Comparison of ENCODE assay signal across 8 cellular contexts in genomic region chr2:221573430-221574230, GRCh38. TPM values are rescaled to one million over a fixed set of nuclear protein-coding genes. Genes with fewer than 3 reads are reported as not detected.
A peak's percentile ranks its signal among the peaks of the same experiment; 100 is the strongest.
DNase-seq lines count a peak whose midpoint lies in the region; ATAC-seq and TF ChIP-seq lines count a peak whose summit lies in the region.

No MANE protein-coding gene starts in this region.

- no peak overlapping the region for H2BK120ac ChIP-seq in H9 (ENCODE audit: low read depth, low read length, poor library complexity, severe bottlenecking)

- H3K4me1 Mint-ChIP-seq in H9, result peaks cover 44 to 47% of the 10 kb centered on the region in 2 experiments
- H3K4me1 Mint-ChIP-seq in activated naive CD4-positive, alpha-beta T cell treated with anti-CD3 and anti-CD28 coated beads, Interleukin-2, amount 50 U/mL, for 24 hours, result peaks cover 38% of the 10 kb centered on the region
- peaks cover 22% of the 10 kb centered on the region for H3K4me1 Mint-ChIP-seq in glutamatergic neuron (ENCODE audit: low read depth, unreplicated experiment)

- H3K27ac ChIP-seq in H9 (ENCODE audit: insufficient read length, low read depth, low read length) (no peak overlapping the region), osteoblast (ENCODE audit: low read depth, low read length) (peak overlapping the region; percentile 17), thoracic aorta (peak overlapping the region; percentile 74 to 89)

- no peak overlapping the region for H2BK20ac ChIP-seq in H9 (ENCODE audit: low read depth, low read length, poor library complexity, severe bottlenecking)

- H3K27me3 ChIP-seq in H9 (ENCODE audit: insufficient read depth, low read length), result peaks cover 8% of the 10 kb centered on the region; the same call in 1 of the 2 replicates
- no peaks in the 10 kb centered on the region for H3K27me3 ChIP-seq in Loucy (ENCODE audit: insufficient read depth, low read length, poor library complexity, severe bottlenecking)
- H3K27me3 ChIP-seq in osteoblast (ENCODE audit: insufficient read depth, low read length), result peaks cover 15% of the 10 kb centered on the region
- no peaks in the 10 kb centered on the region for H3K27me3 ChIP-seq in thoracic aorta (replicated peaks; ENCODE audit: insufficient read depth)

- H3K36me3 Mint-ChIP-seq in H9 (ENCODE audit: insufficient read depth in 1 of 3, low read depth in 3 of 3) (peaks cover 0 to 11% (median 4%) of the 10 kb centered on the region in 3 experiments; a peak in 3 of 7 replicates), glutamatergic neuron (ENCODE audit: unreplicated experiment) (peaks cover 5% of the 10 kb centered on the region)
- H3K36me3 Mint-ChIP-seq in activated naive CD4-positive, alpha-beta T cell treated with anti-CD3 and anti-CD28 coated beads, Interleukin-2, amount 50 U/mL, for 24 hours, result no peaks in the 10 kb centered on the region

- no peak overlapping the region for H4K91ac ChIP-seq in H9 (ENCODE audit: insufficient read length, low read depth, low read length)

- peak; percentile 97 for TF ChIP-seq CTCF in H9 (conservative IDR thresholded peaks at IDR 0.05)
- TF ChIP-seq CTCF in Loucy (conservative IDR thresholded peaks at IDR 0.05; ENCODE audit: low read length), result peak; percentile 77
- TF ChIP-seq CTCF in glutamatergic neuron (IDR thresholded peaks at IDR 0.05; ENCODE audit: partially characterized antibody, unreplicated experiment), result peak; percentile 99
- peak; percentile 77 for TF ChIP-seq CTCF in osteoblast (IDR thresholded peaks at IDR 0.05; ENCODE audit: extremely low read depth, low read depth, low read length)
- TF ChIP-seq CTCF in thoracic aorta (IDR thresholded peaks at IDR 0.05), result peak; percentile 100

- no peak overlapping the region for H3K56ac ChIP-seq in H9 (ENCODE audit: insufficient read length, low read depth, low read length)

- H3K27ac Mint-ChIP-seq in H9, result peak overlapping the region in 1 of 3 experiments; percentile 36; a peak in 2 of 7 replicates
- no peak overlapping the region for H3K27ac Mint-ChIP-seq in activated naive CD4-positive, alpha-beta T cell treated with anti-CD3 and anti-CD28 coated beads, Interleukin-2, amount 50 U/mL, for 24 hours
- peak overlapping the region; percentile 67 for H3K27ac Mint-ChIP-seq in glutamatergic neuron (ENCODE audit: unreplicated experiment)

- no peak overlapping the region for H3T11ph ChIP-seq in H9 (ENCODE audit: low read length)

- H3K4me1 ChIP-seq in H9 (ENCODE audit: insufficient read depth, low read length) (peaks cover 7% of the 10 kb centered on the region; the same call in 1 of the 2 replicates), Loucy (ENCODE audit: insufficient read depth, low read length, poor library complexity, severe bottlenecking) (peaks cover 5% of the 10 kb centered on the region), osteoblast (ENCODE audit: insufficient read depth, low read length) (peaks cover 10% of the 10 kb centered on the region), thoracic aorta (ENCODE audit: control insufficient read depth in 1 of 2, low read depth in 2 of 2) (peaks cover 2 to 16% of the 10 kb centered on the region in 2 donors)

- H3K4me3 Mint-ChIP-seq in H9, result peak overlapping the region; percentile 82 to 91
- H3K4me3 Mint-ChIP-seq in activated naive CD4-positive, alpha-beta T cell treated with anti-CD3 and anti-CD28 coated beads, Interleukin-2, amount 50 U/mL, for 24 hours, result peak overlapping the region; percentile 87
- peak overlapping the region; percentile 85 for H3K4me3 Mint-ChIP-seq in glutamatergic neuron (ENCODE audit: unreplicated experiment)

- H2BK5ac ChIP-seq in H9 (ENCODE audit: insufficient read length, low read length), result no peak overlapping the region

- peak overlapping the region; percentile 32 for H3K18ac ChIP-seq in H9 (ENCODE audit: insufficient read length, low read depth, low read length)

- H3K9ac ChIP-seq in H9 (ENCODE audit: extremely low read depth, insufficient read length, low read length) (no peak overlapping the region), Loucy (ENCODE audit: low read depth, low read length, poor library complexity, severe bottlenecking) (peak overlapping the region; percentile 92)

- H3K79me1 ChIP-seq in H9 (ENCODE audit: insufficient read depth, low read depth, low read length, poor library complexity, severe bottlenecking), result no peaks in the 10 kb centered on the region

- H2AK5ac ChIP-seq in H9 (ENCODE audit: insufficient read length, low read length), result no peak overlapping the region

- H3K27me3 Mint-ChIP-seq in H9 (ENCODE audit: low read depth) (peaks cover 56% of the 10 kb centered on the region), glutamatergic neuron (ENCODE audit: unreplicated experiment) (peaks cover 10% of the 10 kb centered on the region)
- peaks cover 38% of the 10 kb centered on the region for H3K27me3 Mint-ChIP-seq in activated naive CD4-positive, alpha-beta T cell treated with anti-CD3 and anti-CD28 coated beads, Interleukin-2, amount 50 U/mL, for 24 hours

- peak overlapping the region; percentile 39 for H3K4me2 ChIP-seq in H9 (ENCODE audit: insufficient read depth, insufficient read length, low read length)
- H3K4me2 ChIP-seq in Loucy (ENCODE audit: low read depth, low read length, poor library complexity, severe bottlenecking), result peak overlapping the region; percentile 99
- peak overlapping the region; percentile 99 for H3K4me2 ChIP-seq in osteoblast (ENCODE audit: insufficient read depth, low read length)

- peak; percentile 75 for DNase-seq in G401 (ENCODE audit: low spot score)
- peak; percentile 91 for DNase-seq in H9
- DNase-seq in SK-N-DZ (ENCODE audit: low spot score), result peak; percentile 60
- peak; percentile 97 for DNase-seq in glutamatergic neuron
- peak; percentile 98 for DNase-seq in osteoblast (ENCODE audit: insufficient read length, low spot score, missing footprints)
- no peak for DNase-seq in thoracic aorta (ENCODE audit: low spot score)

- H4K8ac ChIP-seq in H9 (replicated peaks; ENCODE audit: insufficient read length, low read depth, low read length), result no peak overlapping the region

- in situ Hi-C loops in G401 (cut with HindIII; ENCODE audit: low sequenced_read_pairs), result no loop called here

- no peak overlapping the region for H4K5ac ChIP-seq in H9 (ENCODE audit: insufficient read length, low read depth, low read length)

- no peak overlapping the region for H2BK12ac ChIP-seq in H9 (ENCODE audit: insufficient read length, low read depth, low read length)

- peaks cover 0 to 3% of the 10 kb centered on the region in 2 experiments; a peak in 2 of 5 replicates for H3K9me3 Mint-ChIP-seq in H9
- no peaks in the 10 kb centered on the region for H3K9me3 Mint-ChIP-seq in activated naive CD4-positive, alpha-beta T cell treated with anti-CD3 and anti-CD28 coated beads, Interleukin-2, amount 50 U/mL, for 24 hours
- peaks cover 8% of the 10 kb centered on the region for H3K9me3 Mint-ChIP-seq in glutamatergic neuron (ENCODE audit: unreplicated experiment)

- H4K20me1 ChIP-seq in H9 (ENCODE audit: control insufficient read depth, insufficient read depth, insufficient read length) (peaks cover 3% of the 10 kb centered on the region), Loucy (ENCODE audit: insufficient read depth, low read length, poor library complexity, severe bottlenecking) (no peaks in the 10 kb centered on the region), osteoblast (ENCODE audit: insufficient read depth, low read length) (no peaks in the 10 kb centered on the region)

- no CpG with 5 or more reads among the region's 63 CpGs for WGBS in H9 (ENCODE audit: extremely low coverage, insufficient read length, low lambda C conversion rate)

- no peak overlapping the region for H2BK15ac ChIP-seq in H9 (ENCODE audit: low read depth, low read length)

- H3K4ac ChIP-seq in H9 (ENCODE audit: low read depth, low read length), result no peak overlapping the region

- H2AFZ ChIP-seq in H9 (ENCODE audit: low read length) (no peak overlapping the region), Loucy (ENCODE audit: low read length) (peak overlapping the region; percentile 99), osteoblast (ENCODE audit: low read length) (peak overlapping the region; percentile 98)

- H3F3A ChIP-seq in Loucy (ENCODE audit: low read depth), result no peaks in the 10 kb centered on the region

- no peaks in the 10 kb centered on the region for H3K9me3 ChIP-seq in H9 (ENCODE audit: control insufficient read depth, low read depth, low read length)
- H3K9me3 ChIP-seq in Loucy (ENCODE audit: insufficient read depth, low read depth, low read length), result no peaks in the 10 kb centered on the region
- H3K9me3 ChIP-seq in osteoblast (ENCODE audit: low read depth, low read length), result no peaks in the 10 kb centered on the region
- no peaks in the 10 kb centered on the region for H3K9me3 ChIP-seq in thoracic aorta

- H3K79me2 ChIP-seq in H9 (ENCODE audit: insufficient read depth, low read length), result no peaks in the 10 kb centered on the region
- H3K79me2 ChIP-seq in Loucy (ENCODE audit: insufficient read depth, low read length), result peaks cover 18% of the 10 kb centered on the region; the same call in 1 of the 2 replicates
- H3K79me2 ChIP-seq in osteoblast (ENCODE audit: insufficient read depth, low read length), result no peaks in the 10 kb centered on the region

- no peaks in the 10 kb centered on the region for H3K9me2 ChIP-seq in Loucy (replicated peaks; ENCODE audit: low read depth, low read length)

- peak; percentile 69 for ATAC-seq in thoracic aorta (ENCODE audit: insufficient number of reproducible peaks, low FRiP score, low read depth)

- H3K36me3 ChIP-seq in Loucy (ENCODE audit: insufficient read depth, low read length), result no peaks in the 10 kb centered on the region
- H3K36me3 ChIP-seq in osteoblast (ENCODE audit: insufficient read depth, low read length), result no peaks in the 10 kb centered on the region
- H3K36me3 ChIP-seq in thoracic aorta, result no peaks in the 10 kb centered on the region

- peaks cover 39% of the 10 kb centered on the region for H3K23me2 ChIP-seq in H9 (ENCODE audit: insufficient read length, low read depth, low read length, poor library complexity, severe bottlenecking)

- no peak overlapping the region for H3K23ac ChIP-seq in H9 (ENCODE audit: insufficient read length, low read depth, low read length)

- no peak overlapping the region for H3K14ac ChIP-seq in H9 (ENCODE audit: insufficient read depth, low read length)

- H3K4me3 ChIP-seq in Loucy (ENCODE audit: low read length, poor library complexity, severe bottlenecking) (peak overlapping the region; percentile 88), osteoblast (ENCODE audit: insufficient read depth, low read length) (peak overlapping the region; percentile 80), thoracic aorta (peak overlapping the region; percentile 87)

RNA-seq across cellular contexts. Expression of gene EPHA4, which starts 1.5 kb away (rescaled TPM):
- not detected in 2 replicates for total RNA-seq in G401 (2014; rRNA removed; shearing (Covaris generic))
- 20.6 and 25.1 TPM in 2 replicates for total RNA-seq in H9 (2021)
- not detected in 2 replicates for polyA plus RNA-seq in SK-N-DZ (2014; cell fraction: cytosol; rRNA removed)
- polyA plus RNA-seq in SK-N-DZ (2014; cell fraction: nucleus; rRNA removed), result not detected in 2 replicates
- total RNA-seq in glutamatergic neuron (ENCODE audit: unreplicated experiment), result 57.2 TPM
- total RNA-seq in osteoblast, result 12.7 and 15.9 TPM in 2 replicates
- total RNA-seq in thoracic aorta, result 10 to 100 TPM; 20.4 to 53.3 TPM

Comparison
In these comparisons a context has a peak if more than half of its experiments do, and no peak if none do; other contexts are left out.
1. H3K4me2 ChIP-seq: peak in every context shown above with its lines; median percentile 99 in Loucy; 99 in osteoblast; 39 in H9.
2. RNA of gene EPHA4, which starts 1.5 kb away (total RNA-seq): 57.2 TPM in glutamatergic neuron (single experiment), 20.4 to 53.3 TPM in thoracic aorta, 20.6 to 25.1 TPM in H9 and 12.7 to 15.9 TPM in osteoblast; not detected in G401; every median in the first group is over 10 times any median in the second.
3. Peak in every context shown above with its lines, with median percentiles within 50 percentile points of each other: H3K4me3 Mint-ChIP-seq, CTCF ChIP-seq and H3K4me3 ChIP-seq.